27 cellular contexts compared by ENCODE assay signal in genomic region chr6:60754879-60755278, GRCh38.
"Had no signal": no experiment of that assay in that cellular context is flagged by ENCODE, and none has a peak within 500 bp of the region (broad histone marks: within the 10 kb centered on the region; RNA-seq: fewer than 3 reads in every experiment).

No MANE protein-coding gene starts in this region.

- H3K27me3 Mint-ChIP-seq: activated CD4-positive, alpha-beta T cell treated with anti-CD3 and anti-CD28 coated beads, Interleukin-2, amount 10 ng/mL, durations not matched to agents 7 days and 5 days; activated naive CD8-positive, alpha-beta T cell; activated T-cell treated with anti-CD3 and anti-CD28 coated beads, Interleukin-2, amount 50 U/mL, for 24 hours; naive B cell; stimulated activated naive B cell treated with anti-CD40 and anti-IgM and Interleukin-4, amounts not matched to agents 10 μg/mL and 1 μg/mL and 100 μg/mL, for 72 hours; T-helper 17 cell had no signal

- H3K4me1 Mint-ChIP-seq: activated CD4-positive, alpha-beta T cell treated with anti-CD3 and anti-CD28 coated beads, Interleukin-2, amount 10 ng/mL, durations not matched to agents 7 days and 5 days; naive B cell; stimulated activated naive B cell treated with anti-CD40 and anti-IgM and Interleukin-4, amounts not matched to agents 10 μg/mL and 1 μg/mL and 100 μg/mL, for 72 hours; T-helper 17 cell had no signal

- H3K27me3 ChIP-seq: adrenal gland, ascending aorta, brain microvascular endothelial cell, esophagus muscularis mucosa, gastrocnemius medialis, transverse colon, uterus had no signal

- H3K36me3 Mint-ChIP-seq: activated naive CD8-positive, alpha-beta T cell had no signal

- H3K9me3 ChIP-seq: adrenal gland, ascending aorta, gastrocnemius medialis, transverse colon, uterus had no signal

- DNase-seq: activated CD4-positive, alpha-beta T cell treated with anti-CD3 and anti-CD28 coated beads, Interleukin-2, amount 10 ng/mL, durations not matched to agents 7 days and 5 days; activated CD4-positive, CD25-positive, alpha-beta regulatory T cell treated with anti-CD3 and anti-CD28 coated beads, Interleukin-2, amount 50 U/mL, for 72 hours; activated CD8-positive, alpha-beta memory T cell treated with anti-CD3 and anti-CD28 coated beads, Interleukin-2, amount 50 U/mL, for 4 hours; activated naive CD4-positive, alpha-beta T cell; activated T-cell treated with anti-CD3 and anti-CD28 coated beads, Interleukin-2, amount 50 U/mL, for 24 hours; adrenal gland; brain microvascular endothelial cell; central memory CD4-positive, alpha-beta T cell; effector memory CD4-positive, alpha-beta T cell; gastrocnemius medialis; left colon; mesenchymal stem cell; naive B cell; posterior cingulate gyrus; small intestine; stimulated activated CD4-positive, alpha-beta T cell treated with anti-CD3 and anti-CD28 coated beads, Interleukin-2, amount 100 ng/mL, for 24 hours; stimulated activated CD8-positive, alpha-beta memory T cell treated with anti-CD3 and anti-CD28 coated beads, Interleukin-4, amount 100 ng/mL, for 48 hours; stimulated activated naive B cell treated with anti-CD40 and anti-IgM and Interleukin-4, amounts not matched to agents 10 μg/mL and 1 μg/mL and 100 μg/mL, for 72 hours; T-helper 17 cell; transverse colon; uterus had no signal

- H3K4me3 Mint-ChIP-seq: activated CD4-positive, alpha-beta T cell treated with anti-CD3 and anti-CD28 coated beads, Interleukin-2, amount 10 ng/mL, durations not matched to agents 7 days and 5 days; activated naive CD8-positive, alpha-beta T cell; activated T-cell treated with anti-CD3 and anti-CD28 coated beads, Interleukin-2, amount 50 U/mL, for 24 hours; naive B cell; neural crest cell; stimulated activated naive B cell treated with anti-CD40 and anti-IgM and Interleukin-4, amounts not matched to agents 10 μg/mL and 1 μg/mL and 100 μg/mL, for 72 hours; T-helper 17 cell had no signal

- H3K27ac ChIP-seq: adrenal gland, ascending aorta, brain microvascular endothelial cell, esophagus muscularis mucosa, gastrocnemius medialis, transverse colon, uterus had no signal

- H3K27ac Mint-ChIP-seq: activated CD4-positive, alpha-beta T cell treated with anti-CD3 and anti-CD28 coated beads, Interleukin-2, amount 10 ng/mL, durations not matched to agents 7 days and 5 days; activated naive CD8-positive, alpha-beta T cell; activated T-cell treated with anti-CD3 and anti-CD28 coated beads, Interleukin-2, amount 50 U/mL, for 24 hours; activated T-helper 2 cell treated with anti-CD3 and anti-CD28 coated beads, Interferon-gamma antibody, Interleukin-2, Interleukin-4, amounts not matched to agents 10 μg/mL and 5 μg/mL and 100 μg/mL, durations not matched to agents 14 hours and 24 hours and 36 hours; naive B cell; stimulated activated naive B cell treated with anti-CD40 and anti-IgM and Interleukin-4, amounts not matched to agents 10 μg/mL and 1 μg/mL and 100 μg/mL, for 72 hours; T-helper 17 cell had no signal

- ATAC-seq: gastrocnemius medialis; left colon; sciatic nerve; stimulated activated naive B cell treated with anti-CD40 and anti-IgM and Interleukin-4, amounts not matched to agents 10 μg/mL and 1 μg/mL and 100 μg/mL, for 72 hours; T-helper 17 cell had no signal

- H3K4me1 ChIP-seq: adrenal gland, ascending aorta, esophagus muscularis mucosa, gastrocnemius medialis, uterus had no signal

- H3K4me3 ChIP-seq: adrenal gland, ascending aorta, esophagus muscularis mucosa, gastrocnemius medialis, transverse colon, uterus had no signal

- H3K36me3 ChIP-seq: adrenal gland, ascending aorta, brain microvascular endothelial cell, esophagus muscularis mucosa, gastrocnemius medialis, transverse colon, uterus had no signal
